1 cellular context compared by ENCODE assay signal in genomic region chr6:53546256-53546655, GRCh38.
TF ChIP-seq lines count a peak whose summit lies in the region.

No MANE protein-coding gene starts in this region.

TF ChIP-seq in SK-N-SH, 30 proteins besides CTCF, POLR2A, EP300 and RAD21 (continued from another document):
- TF ChIP-seq IRF3 (IDR thresholded peaks at IDR 0.05; ENCODE audit: low read depth, low read length) (no peak), FOSL2 (IDR thresholded peaks at IDR 0.05; ENCODE audit: borderline replicate concordance, low read depth) (no peak), SMC3 (IDR thresholded peaks at IDR 0.05; ENCODE audit: low read depth, low read length) (no peak), FOXM1 (IDR thresholded peaks at IDR 0.05; ENCODE audit: low read depth) (no peak), RXRA (IDR thresholded peaks at IDR 0.05; ENCODE audit: borderline replicate concordance, low read depth) (no peak), TAF1 (IDR thresholded peaks at IDR 0.05; ENCODE audit: borderline replicate concordance, low read depth, low read length) (no peak), SIN3A (IDR thresholded peaks at IDR 0.05; ENCODE audit: borderline replicate concordance, low read depth, low read length) (no peak), JUND (IDR thresholded peaks at IDR 0.05) (no peak), NFIC (IDR thresholded peaks at IDR 0.05; ENCODE audit: borderline replicate concordance) (no peak), GATA2 (CRISPR knock-in tag; IDR thresholded peaks at IDR 0.05) (no peak), MEF2A (IDR thresholded peaks at IDR 0.05; ENCODE audit: borderline replicate concordance, low read depth) (no peak), CHD2 (IDR thresholded peaks at IDR 0.05; ENCODE audit: low read length, partially characterized antibody) (no peak)
- TF ChIP-seq, protein P1, sequence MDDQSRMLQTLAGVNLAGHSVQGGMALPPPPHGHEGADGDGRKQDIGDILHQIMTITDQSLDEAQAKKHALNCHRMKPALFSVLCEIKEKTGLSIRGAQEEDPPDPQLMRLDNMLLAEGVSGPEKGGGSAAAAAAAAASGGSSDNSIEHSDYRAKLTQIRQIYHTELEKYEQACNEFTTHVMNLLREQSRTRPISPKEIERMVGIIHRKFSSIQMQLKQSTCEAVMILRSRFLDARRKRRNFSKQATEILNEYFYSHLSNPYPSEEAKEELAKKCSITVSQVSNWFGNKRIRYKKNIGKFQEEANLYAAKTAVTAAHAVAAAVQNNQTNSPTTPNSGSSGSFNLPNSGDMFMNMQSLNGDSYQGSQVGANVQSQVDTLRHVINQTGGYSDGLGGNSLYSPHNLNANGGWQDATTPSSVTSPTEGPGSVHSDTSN (IDR thresholded peaks at IDR 0.05): no peak
- TF ChIP-seq, protein P2, sequence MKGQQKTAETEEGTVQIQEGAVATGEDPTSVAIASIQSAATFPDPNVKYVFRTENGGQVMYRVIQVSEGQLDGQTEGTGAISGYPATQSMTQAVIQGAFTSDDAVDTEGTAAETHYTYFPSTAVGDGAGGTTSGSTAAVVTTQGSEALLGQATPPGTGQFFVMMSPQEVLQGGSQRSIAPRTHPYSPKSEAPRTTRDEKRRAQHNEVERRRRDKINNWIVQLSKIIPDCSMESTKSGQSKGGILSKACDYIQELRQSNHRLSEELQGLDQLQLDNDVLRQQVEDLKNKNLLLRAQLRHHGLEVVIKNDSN (IDR thresholded peaks at IDR 0.05; ENCODE audit: borderline replicate concordance, low read depth): no peak
